In the genomic region with DNA sequence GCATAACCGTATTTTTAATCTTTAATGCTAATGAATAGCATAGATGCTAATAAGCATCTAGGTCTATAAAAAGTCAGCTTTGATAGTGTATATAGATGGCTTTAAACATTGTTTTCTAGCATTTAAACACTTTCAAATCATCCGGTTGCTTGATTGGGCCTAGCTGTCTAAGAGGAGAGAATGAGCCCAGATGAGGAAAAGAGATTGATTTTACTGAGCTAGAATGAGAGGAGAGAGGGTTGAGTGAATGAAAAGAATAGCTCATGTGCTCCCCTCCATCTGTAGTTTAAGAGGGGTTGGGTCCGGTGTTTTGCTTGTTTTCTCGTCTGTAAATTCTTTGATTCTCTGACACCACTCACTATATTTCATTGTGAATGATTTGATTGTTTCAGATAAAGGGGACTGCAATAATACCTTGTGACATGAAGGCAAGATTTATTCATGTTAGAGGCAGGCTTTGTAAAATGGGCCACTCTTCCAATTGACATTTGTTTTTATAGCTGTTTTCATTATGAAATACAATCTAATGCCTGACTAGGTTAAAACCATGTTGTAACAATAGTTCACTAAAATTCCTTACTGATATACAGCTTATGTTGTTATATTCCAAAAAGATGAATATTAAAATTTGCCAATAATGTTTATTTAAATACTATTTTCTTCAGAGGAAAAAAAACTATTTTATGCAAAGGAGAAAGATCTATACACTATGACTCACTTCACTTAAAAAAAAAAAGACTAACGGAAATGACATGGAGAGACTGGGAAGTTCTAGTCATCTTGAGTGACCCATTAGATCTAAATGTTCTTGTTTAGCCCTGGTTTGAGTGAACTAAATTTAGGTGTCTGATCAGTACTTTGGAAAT, we compare ENCODE assay signal across 9 cellular contexts. TPM values are rescaled to one million over a fixed set of nuclear protein-coding genes. Genes with fewer than 3 reads are reported as not detected.
A peak's percentile ranks its signal among the peaks of the same experiment; 100 is the strongest.
DNase-seq lines count a peak whose midpoint lies in the region; ATAC-seq, FAIRE-seq and TF ChIP-seq lines count a peak whose summit lies in the region.
"Had no signal": no experiment of that assay in that cellular context is flagged by ENCODE, and none has a peak within 500 bp of the region (broad histone marks: within the 10 kb centered on the region; RNA-seq: fewer than 3 reads in every experiment).

No MANE protein-coding gene starts in this region.

- peaks cover 69% of the 10 kb centered on the region for H3K36me3 Mint-ChIP-seq in activated T-cell treated with anti-CD3 and anti-CD28 coated beads, Interleukin-2, amount 50 U/mL, for 24 hours (ENCODE audit: low read depth)
- H3K36me3 Mint-ChIP-seq in activated naive CD8-positive, alpha-beta T cell treated with anti-CD3 and anti-CD28 coated beads for 36 hours, result peaks cover 24% of the 10 kb centered on the region

- H3K4me3 ChIP-seq in kidney epithelial cell (ENCODE audit: low read depth, low read length) (peak overlapping the region; percentile 0), thoracic aorta (peak overlapping the region; percentile 97)

- no peak for DNase-seq in activated T-cell treated with anti-CD3 and anti-CD28 coated beads, Interleukin-2, amount 50 U/mL, for 24 hours
- DNase-seq in activated T-cell treated with anti-CD3 and anti-CD28 coated beads for 4 hours, result no peak
- DNase-seq in activated naive CD8-positive, alpha-beta T cell treated with anti-CD3 and anti-CD28 coated beads for 36 hours, result no peak
- no peak for DNase-seq in kidney epithelial cell (ENCODE audit: low read depth)
- DNase-seq in thoracic aorta (ENCODE audit: low spot score), result no peak
- DNase-seq in GM12892 (ENCODE audit: insufficient read length), result no peak
- DNase-seq in NCI-H2029 (lab: John Stamatoyannopoulos, UW), result no peak
- DNase-seq in stimulated activated naive CD4-positive, alpha-beta T cell treated with Interleukin-2 at 50 U/mL for 16 hours (lab: John Stamatoyannopoulos, UW), result no peak

- TF ChIP-seq POLR2A in GM12892 (IDR thresholded peaks at IDR 0.05; ENCODE audit: low read depth, low read length), result no peak

- peaks cover 59 to 79% of the 10 kb centered on the region in 2 donors for H3K4me1 ChIP-seq in thoracic aorta (ENCODE audit: control insufficient read depth in 1 of 2, low read depth in 2 of 2)

- H3K27me3 ChIP-seq in kidney epithelial cell (ENCODE audit: control insufficient read depth, insufficient read depth, low read length), result no peaks in the 10 kb centered on the region
- H3K27me3 ChIP-seq in thoracic aorta (replicated peaks; ENCODE audit: insufficient read depth), result no peaks in the 10 kb centered on the region

- peak overlapping the region; percentile 96 for H3K4me3 Mint-ChIP-seq in activated T-cell treated with anti-CD3 and anti-CD28 coated beads, Interleukin-2, amount 50 U/mL, for 24 hours
- peak overlapping the region; percentile 93 for H3K4me3 Mint-ChIP-seq in activated naive CD8-positive, alpha-beta T cell treated with anti-CD3 and anti-CD28 coated beads for 36 hours

- TF ChIP-seq CTCF in kidney epithelial cell (IDR thresholded peaks at IDR 0.05; ENCODE audit: insufficient read depth, low read length, poor library complexity, severe bottlenecking) (no peak), thoracic aorta (IDR thresholded peaks at IDR 0.05) (no peak)

- no peaks in the 10 kb centered on the region for H3K27me3 Mint-ChIP-seq in activated T-cell treated with anti-CD3 and anti-CD28 coated beads, Interleukin-2, amount 50 U/mL, for 24 hours
- no peaks in the 10 kb centered on the region for H3K27me3 Mint-ChIP-seq in activated naive CD8-positive, alpha-beta T cell treated with anti-CD3 and anti-CD28 coated beads for 36 hours

- no peaks in the 10 kb centered on the region for H3K9me3 ChIP-seq in thoracic aorta

- peak overlapping the region; percentile 56 to 87 for H3K27ac ChIP-seq in thoracic aorta
- H3K27ac ChIP-seq: C4-2B had no signal

- no peak for ATAC-seq in thoracic aorta (ENCODE audit: insufficient number of reproducible peaks, low FRiP score, low read depth)

- no peak for FAIRE-seq in GM12892 (lab: Jason Lieb, UNC)

- peak overlapping the region; percentile 96 for H3K27ac Mint-ChIP-seq in activated T-cell treated with anti-CD3 and anti-CD28 coated beads, Interleukin-2, amount 50 U/mL, for 24 hours
- H3K27ac Mint-ChIP-seq in activated naive CD8-positive, alpha-beta T cell treated with anti-CD3 and anti-CD28 coated beads for 36 hours, result peak overlapping the region; percentile 92

- peaks cover 73% of the 10 kb centered on the region for H3K4me1 Mint-ChIP-seq in activated T-cell treated with anti-CD3 and anti-CD28 coated beads, Interleukin-2, amount 50 U/mL, for 24 hours (ENCODE audit: low read depth)
- H3K4me1 Mint-ChIP-seq in activated naive CD8-positive, alpha-beta T cell treated with anti-CD3 and anti-CD28 coated beads for 36 hours, result peaks cover 75% of the 10 kb centered on the region

- H3K9me3 Mint-ChIP-seq in activated T-cell treated with anti-CD3 and anti-CD28 coated beads, Interleukin-2, amount 50 U/mL, for 24 hours, result no peaks in the 10 kb centered on the region
- H3K9me3 Mint-ChIP-seq in activated naive CD8-positive, alpha-beta T cell treated with anti-CD3 and anti-CD28 coated beads for 36 hours, result no peaks in the 10 kb centered on the region

- H3K36me3 ChIP-seq in kidney epithelial cell (ENCODE audit: control insufficient read depth, insufficient read depth, low read length), result no peaks in the 10 kb centered on the region
- H3K36me3 ChIP-seq in thoracic aorta, result no peaks in the 10 kb centered on the region

RNA-seq across cellular contexts. Expression of a gene that starts 3.2 kb away (rescaled TPM):
- total RNA-seq in activated naive CD8-positive, alpha-beta T cell treated with anti-CD3 and anti-CD28 coated beads for 36 hours, result 10 to 100 TPM; 53.0 to 54.0 TPM
- total RNA-seq in kidney epithelial cell (36.7 and 36.9 TPM in 2 replicates), thoracic aorta (10 to 100 TPM; 32.5 to 68.9 TPM)
- 36.9 TPM for polyA plus RNA-seq in GM12892 (2012; ENCODE audit: missing spikeins)
